1 cellular context compared by ENCODE assay signal in genomic region chr22:37558815-37559214, GRCh38.
TF ChIP-seq lines count a peak whose summit lies in the region.

No MANE protein-coding gene starts in this region.

TF ChIP-seq in IMR-90, 13 proteins besides CTCF, POLR2A, EP300 and RAD21:
- TF ChIP-seq NFE2L2 (IDR thresholded peaks at IDR 0.05; ENCODE audit: low read depth, low read length), result no peak
- TF ChIP-seq FOS (IDR thresholded peaks at IDR 0.05; ENCODE audit: low read depth, low read length), result no peak
- no peak for TF ChIP-seq RFX5 (IDR thresholded peaks at IDR 0.05; ENCODE audit: low read depth, low read length)
- no peak for TF ChIP-seq MAZ (IDR thresholded peaks at IDR 0.05; ENCODE audit: borderline replicate concordance, low read depth, low read length)
- no peak for TF ChIP-seq RCOR1 (IDR thresholded peaks at IDR 0.05; ENCODE audit: insufficient replicate concordance, low read length)
- TF ChIP-seq USF2 (IDR thresholded peaks at IDR 0.05; ENCODE audit: low read depth, low read length), result no peak
- no peak for TF ChIP-seq BHLHE40 (IDR thresholded peaks at IDR 0.05; ENCODE audit: low read depth, low read length)
